ENCODE assay signal across 7 cellular contexts in genomic region chr19:12720296-12720695, GRCh38. TPM values are rescaled to one million over a fixed set of nuclear protein-coding genes. Genes with fewer than 3 reads are reported as not detected.
DNase-seq lines count a peak whose midpoint lies in the region; ATAC-seq and TF ChIP-seq lines count a peak whose summit lies in the region.
"Had no signal": no experiment of that assay in that cellular context is flagged by ENCODE, and none has a peak within 500 bp of the region (broad histone marks: within the 10 kb centered on the region; RNA-seq: fewer than 3 reads in every experiment).

No MANE protein-coding gene starts in this region.

- no peak for DNase-seq in activated CD4-positive, alpha-beta T cell treated with anti-CD3 and anti-CD28 coated beads for 36 hours
- no peak for DNase-seq in activated CD4-positive, alpha-beta T cell treated with anti-CD3 and anti-CD28 coated beads for 1 hour
- no peak for DNase-seq in endothelial cell (ENCODE audit: low spot score)
- DNase-seq in stimulated activated naive B cell treated with anti-CD40 and anti-IgM and Interleukin-4, amounts not matched to agents 10 μg/mL and 1 μg/mL and 100 μg/mL, for 72 hours = no peak
- no peak for DNase-seq in dermis blood vessel endothelial cell

- peaks cover 53% of the 10 kb centered on the region for H3K36me3 Mint-ChIP-seq in activated CD4-positive, alpha-beta T cell treated with anti-CD3 and anti-CD28 coated beads for 36 hours (ENCODE audit: low read depth)
- H3K36me3 Mint-ChIP-seq in endothelial cell (ENCODE audit: low read depth, unreplicated experiment) = peaks cover 18% of the 10 kb centered on the region
- peaks cover 23 to 42% of the 10 kb centered on the region in 2 donors for H3K36me3 Mint-ChIP-seq in stimulated activated naive B cell treated with anti-CD40 and anti-IgM and Interleukin-4, amounts not matched to agents 10 μg/mL and 1 μg/mL and 100 μg/mL, for 72 hours

- CTCF ChIA-PET in activated CD4-positive, alpha-beta T cell treated with anti-CD3 and anti-CD28 coated beads for 36 hours (lab: Charles Lee) = interaction anchor here (1.8 to 3.5 kb wide), 2 partner anchors 37 to 40 kb away, joined by 4 to 12 read pairs; no protein-coding TSS in a partner anchor

- POLR2A ChIA-PET in activated CD4-positive, alpha-beta T cell treated with anti-CD3 and anti-CD28 coated beads for 36 hours (lab: Charles Lee) = no interaction called here

- no peak for TF ChIP-seq CTCF in endothelial cell (IDR thresholded peaks at IDR 0.05; ENCODE audit: unreplicated experiment)

- H3K9me3 Mint-ChIP-seq in activated CD4-positive, alpha-beta T cell treated with anti-CD3 and anti-CD28 coated beads for 36 hours (ENCODE audit: low read depth) = no peaks in the 10 kb centered on the region
- H3K9me3 Mint-ChIP-seq in endothelial cell (ENCODE audit: unreplicated experiment) = no peaks in the 10 kb centered on the region
- no peaks in the 10 kb centered on the region for H3K9me3 Mint-ChIP-seq in stimulated activated naive B cell treated with anti-CD40 and anti-IgM and Interleukin-4, amounts not matched to agents 10 μg/mL and 1 μg/mL and 100 μg/mL, for 72 hours

- intact Hi-C loops in activated CD4-positive, alpha-beta T cell treated with anti-CD3 and anti-CD28 coated beads for 36 hours (cut with DNase I, micrococcal nuclease) = loop anchor here (5.0 kb wide), 2 partner anchors 217 to 227 kb away; partner anchors contain the start of genes CALR (in 1 of the 2) and RAD23A (in 1 of the 2)

- peak overlapping the region; percentile 88 for H3K27ac Mint-ChIP-seq in activated CD4-positive, alpha-beta T cell treated with anti-CD3 and anti-CD28 coated beads for 36 hours
- peak overlapping the region; percentile 34 for H3K27ac Mint-ChIP-seq in endothelial cell (ENCODE audit: unreplicated experiment)
- H3K27ac Mint-ChIP-seq in stimulated activated naive B cell treated with anti-CD40 and anti-IgM and Interleukin-4, amounts not matched to agents 10 μg/mL and 1 μg/mL and 100 μg/mL, for 72 hours = peak overlapping the region; percentile 42

- peaks cover 35% of the 10 kb centered on the region for H3K4me1 Mint-ChIP-seq in activated CD4-positive, alpha-beta T cell treated with anti-CD3 and anti-CD28 coated beads for 36 hours
- H3K4me1 Mint-ChIP-seq in endothelial cell (ENCODE audit: unreplicated experiment) = peaks cover 27% of the 10 kb centered on the region
- peaks cover 24 to 54% of the 10 kb centered on the region in 2 donors for H3K4me1 Mint-ChIP-seq in stimulated activated naive B cell treated with anti-CD40 and anti-IgM and Interleukin-4, amounts not matched to agents 10 μg/mL and 1 μg/mL and 100 μg/mL, for 72 hours

- no peak for ATAC-seq in activated CD4-positive, alpha-beta T cell treated with anti-CD3 and anti-CD28 coated beads for 36 hours
- no peak for ATAC-seq in stimulated activated naive B cell treated with anti-CD40 and anti-IgM and Interleukin-4, amounts not matched to agents 10 μg/mL and 1 μg/mL and 100 μg/mL, for 72 hours (replicated peaks)
- no peak for ATAC-seq in HG03378 (IDR thresholded peaks at IDR 0.05; ENCODE audit: unreplicated experiment)
- ATAC-seq: HCT116 had no signal

- no peaks in the 10 kb centered on the region for H3K27me3 Mint-ChIP-seq in activated CD4-positive, alpha-beta T cell treated with anti-CD3 and anti-CD28 coated beads for 36 hours
- H3K27me3 Mint-ChIP-seq in endothelial cell (ENCODE audit: unreplicated experiment) = peaks cover 18% of the 10 kb centered on the region
- no peaks in the 10 kb centered on the region for H3K27me3 Mint-ChIP-seq in stimulated activated naive B cell treated with anti-CD40 and anti-IgM and Interleukin-4, amounts not matched to agents 10 μg/mL and 1 μg/mL and 100 μg/mL, for 72 hours

- peak overlapping the region; percentile 99 for H3K4me3 Mint-ChIP-seq in activated CD4-positive, alpha-beta T cell treated with anti-CD3 and anti-CD28 coated beads for 36 hours
- peak overlapping the region; percentile 75 for H3K4me3 Mint-ChIP-seq in endothelial cell (ENCODE audit: unreplicated experiment)
- peak overlapping the region; percentile 85 to 91 for H3K4me3 Mint-ChIP-seq in stimulated activated naive B cell treated with anti-CD40 and anti-IgM and Interleukin-4, amounts not matched to agents 10 μg/mL and 1 μg/mL and 100 μg/mL, for 72 hours

RNA-seq across cellular contexts. Expression of gene TNPO2, which starts 3.4 kb away (rescaled TPM):
- total RNA-seq in activated CD4-positive, alpha-beta T cell treated with anti-CD3 and anti-CD28 coated beads for 36 hours = 100 to 1,000 TPM in 1 of 2 experiments, 10 to 100 TPM in 1; 84.8 to 101 TPM
- total RNA-seq in endothelial cell (ENCODE audit: unreplicated experiment) (68.1 TPM), dermis blood vessel endothelial cell (25.7 and 31.4 TPM in 2 replicates)

RNA-seq across cellular contexts. Expression of gene TRIR, which starts 14.2 kb away (rescaled TPM):
- total RNA-seq in activated CD4-positive, alpha-beta T cell treated with anti-CD3 and anti-CD28 coated beads for 36 hours = 100 to 1,000 TPM; 160 to 215 TPM
- total RNA-seq in endothelial cell (ENCODE audit: unreplicated experiment) (176 TPM), dermis blood vessel endothelial cell (106 and 139 TPM in 2 replicates)

RNA-seq across cellular contexts. Expression of gene GET3, which starts 17.0 kb away (rescaled TPM):
- total RNA-seq in activated CD4-positive, alpha-beta T cell treated with anti-CD3 and anti-CD28 coated beads for 36 hours = 10 to 100 TPM; 53.7 to 61.9 TPM
- total RNA-seq in endothelial cell (ENCODE audit: unreplicated experiment) (77.9 TPM), dermis blood vessel endothelial cell (66.9 and 78.6 TPM in 2 replicates)

RNA-seq across cellular contexts. Expression of gene FBXW9, which starts 23.9 kb away (rescaled TPM):
- total RNA-seq in activated CD4-positive, alpha-beta T cell treated with anti-CD3 and anti-CD28 coated beads for 36 hours = 1 to 10 TPM; 8.3 to 8.8 TPM
- total RNA-seq in endothelial cell (ENCODE audit: unreplicated experiment) (8.0 TPM), dermis blood vessel endothelial cell (5.8 and 8.0 TPM in 2 replicates)

RNA-seq across cellular contexts. Expression of gene BEST2, which starts 31.3 kb away (rescaled TPM):
- not detected for total RNA-seq in activated CD4-positive, alpha-beta T cell treated with anti-CD3 and anti-CD28 coated beads for 36 hours
- total RNA-seq in endothelial cell (ENCODE audit: unreplicated experiment) (not detected), dermis blood vessel endothelial cell (not detected in 2 replicates)

Comparison
In these comparisons a context has a peak if more than half of its experiments do, and no peak if none do; other contexts are left out.
1. H3K27ac Mint-ChIP-seq: peak in every context shown above with its lines; median percentile 88 in activated CD4-positive, alpha-beta T cell treated with anti-CD3 and anti-CD28 coated beads for 36 hours; 42 in stimulated activated naive B cell treated with anti-CD40 and anti-IgM and Interleukin-4, amounts not matched to agents 10 μg/mL and 1 μg/mL and 100 μg/mL, for 72 hours; 34 in endothelial cell.